Comparison of ENCODE assay signal across 9 cellular contexts in the genomic region with DNA sequence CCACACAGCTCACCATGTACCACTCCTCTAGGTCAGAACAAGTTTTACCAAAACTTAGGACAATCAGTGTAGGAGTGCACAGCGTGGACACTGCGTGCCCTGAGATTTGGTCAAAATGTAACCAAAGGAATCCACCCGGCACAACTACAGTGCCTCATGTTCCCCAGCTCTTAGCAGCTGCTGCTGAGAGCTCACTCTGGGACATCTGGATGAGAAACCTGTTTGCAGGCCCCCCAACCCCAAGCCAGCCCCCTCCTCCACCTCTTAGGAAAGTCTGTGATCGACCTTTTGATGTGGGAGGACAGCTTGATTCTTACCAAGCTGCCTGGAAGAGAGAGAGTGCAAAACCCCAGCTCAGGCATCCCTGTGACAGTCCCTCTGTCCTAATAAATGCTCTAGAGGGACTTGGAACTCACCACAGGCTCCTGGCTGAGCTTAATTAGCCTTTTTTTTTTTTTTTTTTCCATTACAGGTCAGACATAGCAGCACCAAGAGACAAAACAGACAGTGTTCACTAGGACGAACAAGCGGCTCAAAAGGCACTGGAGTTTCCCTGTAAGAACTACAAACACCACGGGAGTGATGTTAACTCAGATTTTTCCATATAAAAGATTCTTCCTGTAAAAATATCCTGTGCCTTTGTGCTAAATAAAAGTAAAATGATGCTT.
A peak's percentile ranks its signal among the peaks of the same experiment; 100 is the strongest.
DNase-seq lines count a peak whose midpoint lies in the region; ATAC-seq and TF ChIP-seq lines count a peak whose summit lies in the region.
"Had no signal": no experiment of that assay in that cellular context is flagged by ENCODE, and none has a peak within 500 bp of the region (broad histone marks: within the 10 kb centered on the region; RNA-seq: fewer than 3 reads in every experiment).

No MANE protein-coding gene starts in this region.

- H3K36me3 ChIP-seq in stomach smooth muscle (ENCODE audit: control insufficient read depth in 2 of 2, insufficient read depth in 2 of 2, low read length in 2 of 2): peaks cover 0 to 2% of the 10 kb centered on the region in 2 donors

- H3K9ac ChIP-seq in stomach smooth muscle (ENCODE audit: low read length in 2 of 2): peak overlapping the region; percentile 98

- H3K4me3 ChIP-seq in cardiac fibroblast (replicated peaks in 1 of 2; ENCODE audit: low read depth in 2 of 2, low read length in 2 of 2): peak overlapping the region; percentile 53 to 58
- H3K4me3 ChIP-seq in stomach smooth muscle (ENCODE audit: low read length in 2 of 2): peak overlapping the region; percentile 92 to 97

- H3K27ac ChIP-seq in layer of hippocampus (ENCODE audit: low read depth, low read length) (peak overlapping the region; percentile 76), stomach smooth muscle (ENCODE audit: low read length) (peak overlapping the region; percentile 97)

- TF ChIP-seq CTCF in cardiac fibroblast (IDR thresholded peaks at IDR 0.05; ENCODE audit: low read depth, low read length): no peak

- H3K4me1 ChIP-seq in stomach smooth muscle (ENCODE audit: control insufficient read depth, insufficient read depth, low read length): peaks cover 68% of the 10 kb centered on the region

- ATAC-seq in GM18909 (IDR thresholded peaks at IDR 0.05; ENCODE audit: poor library complexity, unreplicated experiment): no peak
- ATAC-seq: activated CD4-positive, alpha-beta T cell treated with anti-CD3 and anti-CD28 coated beads for 36 hours had no signal

- DNase-seq in M059J (ENCODE audit: low read depth) (peak; percentile 44), cardiac fibroblast (ENCODE audit: low read depth in 2 of 2) (no peak), NCI-H1694 treated with DMSO at 0.1 percent for 48 hours (lab: John Stamatoyannopoulos, UW) (no peak), NCI-H1436 treated with DMSO at 0.1 percent for 48 hours (lab: John Stamatoyannopoulos, UW) (no peak), NCI-H510A (lab: John Stamatoyannopoulos, UW) (no peak)

- no peaks in the 10 kb centered on the region for H3K9me3 ChIP-seq in stomach smooth muscle (ENCODE audit: control insufficient read depth in 2 of 2, low read length in 2 of 2)

- H3K27me3 ChIP-seq in layer of hippocampus (ENCODE audit: control insufficient read depth, insufficient read depth, low read length): no peaks in the 10 kb centered on the region
- H3K27me3 ChIP-seq in stomach smooth muscle (ENCODE audit: control insufficient read depth in 1 of 2, insufficient read depth in 2 of 2, low read length in 2 of 2): no peaks in the 10 kb centered on the region
